In the genomic region with DNA sequence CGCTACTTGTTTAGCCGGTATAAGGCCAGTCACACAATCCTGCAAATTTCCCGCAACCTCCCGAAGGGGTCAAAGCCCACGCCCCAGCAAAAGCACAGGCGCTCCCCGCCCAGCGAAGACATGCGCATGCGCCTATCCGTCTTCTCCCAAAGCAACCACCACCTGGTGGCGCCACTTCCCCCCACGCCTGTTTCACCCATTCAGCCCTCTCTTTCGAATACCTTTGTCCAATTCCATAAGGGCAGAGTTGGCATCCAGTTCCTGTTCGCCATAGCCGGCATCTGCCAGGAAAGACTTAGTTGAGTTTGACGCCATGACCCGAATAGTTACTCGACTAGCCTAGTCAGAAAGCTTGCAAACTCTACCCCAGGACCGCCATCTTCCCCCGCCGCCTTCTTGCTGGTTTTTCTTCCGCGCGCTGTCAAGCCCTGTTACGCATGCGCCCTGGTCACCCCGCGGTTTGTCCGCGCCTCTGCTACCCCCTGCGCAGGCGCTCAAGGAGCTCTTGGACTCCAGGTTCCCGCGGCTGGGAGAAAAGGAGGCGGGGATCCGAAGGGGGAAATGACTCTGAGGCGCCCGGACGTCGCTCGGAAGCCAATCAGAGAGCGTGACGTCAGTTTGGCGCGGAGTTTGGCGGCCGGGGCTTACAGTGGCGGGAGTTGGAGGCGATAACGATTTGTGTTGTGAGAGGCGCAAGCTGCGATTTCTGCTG, we compare ENCODE assay signal across 8 cellular contexts. TPM values are rescaled to one million over a fixed set of nuclear protein-coding genes. Genes with fewer than 3 reads are reported as not detected.
DNase-seq lines count a peak whose midpoint lies in the region; ATAC-seq, FAIRE-seq and TF ChIP-seq lines count a peak whose summit lies in the region.

Gene DTL (plus strand): TSS at position 626 of the 712 bp plus-strand sequence. CDS start 143 bp downstream, outside the sequence.
Gene INTS7 (minus strand): TSS at position 435 of the 712 bp plus-strand sequence. CDS start 120 bp downstream, at position 315.

- peak within 1 kb of the TSS; percentile 88 to 99 for H3K27ac Mint-ChIP-seq in T-cell

- H3K9me3 ChIP-seq in cardiac muscle cell (ENCODE audit: low read depth) (no peaks in the 10 kb centered on the region), parathyroid adenoma (ENCODE audit: control insufficient read depth, low read length) (no peaks in the 10 kb centered on the region), transverse colon (no peaks in the 10 kb centered on the region)

- no peaks in the 10 kb centered on the region for H3K9me3 Mint-ChIP-seq in T-cell

- no peak for TF ChIP-seq EP300 in transverse colon (IDR thresholded peaks at IDR 0.05; ENCODE audit: low read depth)

- H3K27me3 ChIP-seq in cardiac muscle cell (no peaks in the 10 kb centered on the region), parathyroid adenoma (ENCODE audit: control insufficient read depth, insufficient read depth, low read length) (no peaks in the 10 kb centered on the region), transverse colon (no peaks in the 10 kb centered on the region)

- peaks cover 5% of the 10 kb centered on the region for H3K36me3 Mint-ChIP-seq in T-cell

- peak; percentile 84 for TF ChIP-seq CTCF in cardiac muscle cell (IDR thresholded peaks at IDR 0.05; ENCODE audit: low read depth, low read length)
- TF ChIP-seq CTCF in parathyroid adenoma (IDR thresholded peaks at IDR 0.05), result peak; percentile 89
- TF ChIP-seq CTCF in transverse colon (IDR thresholded peaks at IDR 0.05), result peak; percentile 82 to 99 (median 92)

- H3K79me2 ChIP-seq in parathyroid adenoma, result no peaks in the 10 kb centered on the region

- TF ChIP-seq POLR2A in GM12892 (IDR thresholded peaks at IDR 0.05; ENCODE audit: low read depth, low read length), result peak; percentile 86
- peak; percentile 44 for TF ChIP-seq POLR2A in transverse colon (IDR thresholded peaks at IDR 0.05)

- peak within 1 kb of the TSS; percentile 76 for H3K27ac ChIP-seq in adipose tissue (ENCODE audit: low read depth, low read length)
- H3K27ac ChIP-seq in cardiac muscle cell, result peak within 1 kb of the TSS; percentile 80
- peak within 1 kb of the TSS; percentile 91 for H3K27ac ChIP-seq in parathyroid adenoma
- H3K27ac ChIP-seq in transverse colon, result peak within 1 kb of the TSS; percentile 87 to 95 (median 89)

- POLR2A ChIA-PET in T-cell (lab: Charles Lee), result interaction anchor here (0.5 to 1.0 kb wide), 4 partner anchors 250 to 354 kb away, joined by 3 read pairs; no protein-coding TSS in a partner anchor

- peak within 1 kb of the TSS; percentile 75 for H3K4me2 ChIP-seq in parathyroid adenoma (ENCODE audit: low read length)

- intact Hi-C loops in transverse colon (cut with DNase I; ENCODE audit: low total_unique reads), result no loop called here

- peaks cover 0 to 6% of the 10 kb centered on the region in 2 donors for H3K27me3 Mint-ChIP-seq in T-cell

- DNase-seq in GM12892 (ENCODE audit: insufficient read length), result peak; percentile 89
- peak; percentile 99 for DNase-seq in NCI-H1436 treated with DMSO at 0.1 percent for 48 hours (lab: John Stamatoyannopoulos, UW)
- DNase-seq in T-cell, result peak; percentile 94 to 98 (median 97)
- peak; percentile 99 to 100 for DNase-seq in cardiac muscle cell (ENCODE audit: low read depth in 1 of 2, low spot score in 1 of 2)
- DNase-seq in transverse colon, result peak; percentile 99

- peak within 1 kb of the TSS; percentile 91 for H2AFZ ChIP-seq in parathyroid adenoma

- peaks cover 57 to 65% (median 59%) of the 10 kb centered on the region in 3 donors for H3K4me1 Mint-ChIP-seq in T-cell

- peak; percentile 66 for ATAC-seq in HG02852 (IDR thresholded peaks at IDR 0.05; ENCODE audit: unreplicated experiment)
- ATAC-seq in T-cell (replicated peaks in 1 of 4), result peak; percentile 89 to 90 (median 90)

- H3K4me3 ChIP-seq in cardiac muscle cell, result peak within 1 kb of the TSS; percentile 66
- peak within 1 kb of the TSS; percentile 72 for H3K4me3 ChIP-seq in parathyroid adenoma (ENCODE audit: low read depth, low read length)
- peak within 1 kb of the TSS; percentile 45 to 70 (median 60) for H3K4me3 ChIP-seq in transverse colon

- H3K4me3 Mint-ChIP-seq in T-cell, result peak within 1 kb of the TSS; percentile 87 to 99 (median 90)

- CTCF ChIA-PET in T-cell (lab: Charles Lee), result interaction anchor here (0.5 to 3.7 kb wide), 68 partner anchors 8 to 1702 kb away, joined by 3 to 52 read pairs (median 4); partner anchors contain the start of genes NEK2 (in 1 of the 2), NENF (in 1 of the 2), NSL1 (in 1 of the 2) and PACC1 (in 1 of the 2)

- no peak within 1 kb of the TSS for H3K9ac ChIP-seq in parathyroid adenoma

- FAIRE-seq in GM12892 (lab: Jason Lieb, UNC), result peak; percentile 99

- WGBS in adipose tissue, 3 donors, result 0 to 1% (median 0%) methylated on average over 53 of the region's 53 CpGs
- WGBS in transverse colon (ENCODE audit: low coverage in 1 of 2), 2 donors, result 0% methylated on average over 17 to 40 of the region's 53 CpGs

- in situ Hi-C loops in transverse colon (cut with MboI; ENCODE audit: low pct_ligation_motif_present in 1 of 4, low pct_unique_long_range_greater_than_20kb in 1 of 4, low sequenced_read_pairs in 3 of 4), result no loop called here

- H3K36me3 ChIP-seq in cardiac muscle cell (no peaks in the 10 kb centered on the region), parathyroid adenoma (ENCODE audit: control insufficient read depth, insufficient read depth, low read length) (no peaks in the 10 kb centered on the region), transverse colon (no peaks in the 10 kb centered on the region)

- H3K4me1 ChIP-seq in cardiac muscle cell (ENCODE audit: low read depth) (no peaks in the 10 kb centered on the region), parathyroid adenoma (no peaks in the 10 kb centered on the region), transverse colon (peaks cover 8 to 26% (median 16%) of the 10 kb centered on the region in 4 donors)

RNA-seq across cellular contexts. Expression of gene DTL, which starts in this region (rescaled TPM):
- polyA plus RNA-seq in GM12892 (2012; ENCODE audit: missing spikeins), result 27.6 TPM
- total RNA-seq in T-cell, result 1 to 10 TPM in 3 of 5 donors, under 1 TPM in 2; 0.44 to 1.9 (median 1.2) TPM
- polyA plus RNA-seq in adipose tissue, result under 1 TPM; 0.14 to 0.90 (median 0.24) TPM
- 13.6 and 19.4 TPM in 2 replicates for total RNA-seq in cardiac muscle cell
- 7.1 and 10.7 TPM in 2 replicates for polyA plus RNA-seq in cardiac muscle cell
- total RNA-seq in transverse colon, result 1 to 10 TPM in 2 of 4 donors, under 1 TPM in 1, not detected in 1; 0.16 to 5.0 (median 3.3) TPM

RNA-seq across cellular contexts. Expression of gene INTS7, which starts in this region (rescaled TPM):
- polyA plus RNA-seq in GM12892 (2012; ENCODE audit: missing spikeins), result 19.2 TPM
- total RNA-seq in T-cell (10 to 100 TPM in 1 of 5 donors, 1 to 10 TPM in 4; 8.5 to 12.2 (median 8.8) TPM), cardiac muscle cell (5.6 and 7.9 TPM in 2 replicates), transverse colon (1 to 10 TPM; 7.1 to 10.0 (median 9.5) TPM)
- polyA plus RNA-seq in adipose tissue (1 to 10 TPM; 2.9 to 5.6 (median 4.4) TPM), cardiac muscle cell (11.3 and 12.9 TPM in 2 replicates)

Comparison
In these comparisons a context has a peak if more than half of its experiments do, and no peak if none do; other contexts are left out.
1. Peak in every context shown above with its lines: DNase-seq, ATAC-seq, H3K4me3 ChIP-seq and H3K27ac ChIP-seq.